Comparison of ENCODE assay signal across 21 cellular contexts in the genomic region with DNA sequence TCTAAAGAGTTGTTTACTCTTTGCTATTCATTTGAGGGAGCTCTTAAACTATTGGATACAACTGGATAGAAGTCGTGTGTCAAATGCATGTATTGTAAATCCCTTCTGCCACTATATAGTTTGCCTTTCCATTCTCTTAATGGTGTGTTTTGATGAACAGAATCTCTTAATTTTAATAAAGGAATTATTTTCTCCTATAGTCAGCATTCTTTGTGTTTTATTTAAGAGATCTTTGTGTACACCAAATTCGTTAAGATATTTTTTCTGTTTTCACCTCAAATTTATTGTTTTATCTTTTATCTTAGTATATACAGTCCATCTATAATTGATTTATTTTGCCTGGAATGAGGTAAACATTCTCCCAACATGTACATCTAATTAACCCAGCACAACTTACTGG.
"Had no signal": no experiment of that assay in that cellular context is flagged by ENCODE, and none has a peak within 500 bp of the region (broad histone marks: within the 10 kb centered on the region; RNA-seq: fewer than 3 reads in every experiment).

No MANE protein-coding gene starts in this region.

- H3K4me3 Mint-ChIP-seq: effector memory CD8-positive, alpha-beta T cell; memory B cell; naive B cell; natural killer cell treated with Interleukin-12 subunit alpha and Interleukin-12 subunit beta and Interleukin-15 and Interleukin-18, amount 100 ng/mL, for 72 hours; neural progenitor cell; stimulated activated naive CD8-positive, alpha-beta T cell treated with anti-CD3 and anti-CD28 coated beads, Interleukin-15, amount 100 ng/mL, for 72 hours had no signal

- H3K27ac Mint-ChIP-seq: effector memory CD8-positive, alpha-beta T cell; memory B cell; naive B cell; natural killer cell treated with Interleukin-12 subunit alpha and Interleukin-12 subunit beta and Interleukin-15 and Interleukin-18, amount 100 ng/mL, for 72 hours; neural progenitor cell; stimulated activated naive CD8-positive, alpha-beta T cell treated with anti-CD3 and anti-CD28 coated beads, Interleukin-15, amount 100 ng/mL, for 72 hours had no signal

- FAIRE-seq: endometrium, keratinocyte had no signal

- H3K27me3 Mint-ChIP-seq: effector memory CD8-positive, alpha-beta T cell; memory B cell; naive B cell; natural killer cell treated with Interleukin-12 subunit alpha and Interleukin-12 subunit beta and Interleukin-15 and Interleukin-18, amount 100 ng/mL, for 72 hours; stimulated activated naive CD8-positive, alpha-beta T cell treated with anti-CD3 and anti-CD28 coated beads, Interleukin-15, amount 100 ng/mL, for 72 hours had no signal

- H3K36me3 Mint-ChIP-seq: memory B cell, naive B cell had no signal

- DNase-seq: cortex of kidney; effector memory CD8-positive, alpha-beta T cell; erythroblast; gastrocnemius medialis; head of caudate nucleus; mucosa of descending colon; naive B cell; stimulated activated CD4-positive, alpha-beta T cell treated with anti-CD3 and anti-CD28 coated beads, Interleukin-12 subunit alpha, Interleukin-12 subunit beta, amount 100 ng/mL, for 4 hours; stimulated activated CD4-positive, alpha-beta T cell treated with anti-CD3 and anti-CD28 coated beads, Interleukin-1b, Interleukin-23, amount 100 ng/mL, for 48 hours; stimulated activated CD4-positive, alpha-beta T cell treated with anti-CD3 and anti-CD28 coated beads, Interleukin-4, amount 100 ng/mL, for 1 hour; stimulated activated CD8-positive, alpha-beta memory T cell treated with anti-CD3 and anti-CD28 coated beads, Interleukin-4, amount 100 ng/mL, for 48 hours; stimulated activated naive CD4-positive, alpha-beta T cell; stimulated activated naive CD8-positive, alpha-beta T cell treated with anti-CD3 and anti-CD28 coated beads, Interleukin-15, amount 100 ng/mL, for 72 hours; transverse colon; upper lobe of right lung; uterus had no signal

- H3K4me1 Mint-ChIP-seq: memory B cell; naive B cell; stimulated activated naive CD8-positive, alpha-beta T cell treated with anti-CD3 and anti-CD28 coated beads, Interleukin-15, amount 100 ng/mL, for 72 hours had no signal
